In genomic region chrX:17078031-17078730, GRCh38 we compare ENCODE assay signal across 17 cellular contexts.
DNase-seq lines count a peak whose midpoint lies in the region; ATAC-seq and TF ChIP-seq lines count a peak whose summit lies in the region.
"Had no signal": no experiment of that assay in that cellular context is flagged by ENCODE, and none has a peak within 500 bp of the region (broad histone marks: within the 10 kb centered on the region; RNA-seq: fewer than 3 reads in every experiment).

No MANE protein-coding gene starts in this region.

- no peaks in the 10 kb centered on the region for H3K9me3 Mint-ChIP-seq in activated T-helper 1 cell treated with anti-CD3 and anti-CD28 coated beads, Interleukin-12 subunit alpha, Interleukin-12 subunit beta, Interleukin-2, Interleukin-4 antibody, amounts not matched to agents 30 ng/mL and 10 ng/mL and 1 ng/mL, durations not matched to agents 14 hours and 24 hours and 36 hours
- H3K9me3 Mint-ChIP-seq: activated naive CD8-positive, alpha-beta T cell treated with anti-CD3 and anti-CD28 coated beads, Interleukin-2, amount 10 ng/mL, durations not matched to agents 7 days and 5 days; IgD-negative memory B cell had no signal

- H3K4me3 ChIP-seq in right atrium auricular region (no peak overlapping the region), astrocyte of the spinal cord (ENCODE audit: low read depth, low read length) (no peak overlapping the region)

- no peak overlapping the region for H3K27ac ChIP-seq in right atrium auricular region
- H3K27ac ChIP-seq: neutrophil had no signal

- TF ChIP-seq CTCF in right atrium auricular region (IDR thresholded peaks at IDR 0.05) (no peak), astrocyte of the spinal cord (IDR thresholded peaks at IDR 0.05; ENCODE audit: low read depth, low read length) (no peak)

- peaks cover 3% of the 10 kb centered on the region for H3K27me3 Mint-ChIP-seq in activated T-helper 1 cell treated with anti-CD3 and anti-CD28 coated beads, Interleukin-12 subunit alpha, Interleukin-12 subunit beta, Interleukin-2, Interleukin-4 antibody, amounts not matched to agents 30 ng/mL and 10 ng/mL and 1 ng/mL, durations not matched to agents 14 hours and 24 hours and 36 hours (ENCODE audit: insufficient read depth)
- H3K27me3 Mint-ChIP-seq: IgD-negative memory B cell had no signal

- H3K4me3 Mint-ChIP-seq in activated T-helper 1 cell treated with anti-CD3 and anti-CD28 coated beads, Interleukin-12 subunit alpha, Interleukin-12 subunit beta, Interleukin-2, Interleukin-4 antibody, amounts not matched to agents 30 ng/mL and 10 ng/mL and 1 ng/mL, durations not matched to agents 14 hours and 24 hours and 36 hours = no peak overlapping the region
- H3K4me3 Mint-ChIP-seq: activated naive CD8-positive, alpha-beta T cell treated with anti-CD3 and anti-CD28 coated beads, Interleukin-2, amount 10 ng/mL, durations not matched to agents 7 days and 5 days; IgD-negative memory B cell had no signal

- intact Hi-C loops in left ventricle myocardium superior (cut with micrococcal nuclease) (no loop called here), posterior vena cava (cut with DNase I) (no loop called here)
- intact Hi-C loops in activated T-helper 1 cell treated with anti-CD3 and anti-CD28 coated beads, Interleukin-12 subunit alpha, Interleukin-12 subunit beta, Interleukin-2, Interleukin-4 antibody, amounts not matched to agents 30 ng/mL and 10 ng/mL and 1 ng/mL, durations not matched to agents 14 hours and 24 hours and 36 hours (cut with micrococcal nuclease) = no loop called here

- peak; percentile 72 for ATAC-seq in left ventricle myocardium superior
- ATAC-seq in GM21528 (IDR thresholded peaks at IDR 0.05; ENCODE audit: low FRiP score, unreplicated experiment) = no peak

- no peaks in the 10 kb centered on the region for H3K36me3 ChIP-seq in right atrium auricular region

- in situ Hi-C loops in astrocyte of the spinal cord (cut with HindIII; ENCODE audit: low sequenced_read_pairs) = no loop called here

- H3K4me1 Mint-ChIP-seq in activated T-helper 1 cell treated with anti-CD3 and anti-CD28 coated beads, Interleukin-12 subunit alpha, Interleukin-12 subunit beta, Interleukin-2, Interleukin-4 antibody, amounts not matched to agents 30 ng/mL and 10 ng/mL and 1 ng/mL, durations not matched to agents 14 hours and 24 hours and 36 hours (ENCODE audit: low read depth) = no peaks in the 10 kb centered on the region
- H3K4me1 Mint-ChIP-seq: IgD-negative memory B cell had no signal

- no peaks in the 10 kb centered on the region for H3K27me3 ChIP-seq in right atrium auricular region
- H3K27me3 ChIP-seq: neutrophil had no signal

- peaks cover 0 to 4% of the 10 kb centered on the region in 2 donors for H3K4me1 ChIP-seq in right atrium auricular region

- DNase-seq in left ventricle myocardium superior (no peak), right atrium auricular region (ENCODE audit: low spot score) (no peak), astrocyte of the spinal cord (ENCODE audit: low read depth, low spot score) (peak; percentile 48), kidney tubule cell (ENCODE audit: low spot score) (peak; percentile 66), posterior vena cava (ENCODE audit: low spot score) (no peak), Ammon's horn (ENCODE audit: low spot score) (no peak)
- no peak for DNase-seq in activated T-helper 1 cell treated with anti-CD3 and anti-CD28 coated beads, Interleukin-12 subunit alpha, Interleukin-12 subunit beta, Interleukin-2, Interleukin-4 antibody, amounts not matched to agents 30 ng/mL and 10 ng/mL and 1 ng/mL, durations not matched to agents 14 hours and 24 hours and 36 hours (ENCODE audit: low spot score)
- DNase-seq: ACHN; activated naive CD8-positive, alpha-beta T cell treated with anti-CD3 and anti-CD28 coated beads, Interleukin-2, amount 10 ng/mL, durations not matched to agents 7 days and 5 days; GF-D8; kidney; stimulated activated CD4-positive, alpha-beta T cell treated with anti-CD3 and anti-CD28 coated beads, Interleukin-1b, Interleukin-23, amount 100 ng/mL, for 48 hours; stimulated activated naive CD4-positive, alpha-beta T cell treated with Interleukin-2 at 50 U/mL for 16 hours; T-helper 2 cell had no signal

- H3K36me3 Mint-ChIP-seq in activated T-helper 1 cell treated with anti-CD3 and anti-CD28 coated beads, Interleukin-12 subunit alpha, Interleukin-12 subunit beta, Interleukin-2, Interleukin-4 antibody, amounts not matched to agents 30 ng/mL and 10 ng/mL and 1 ng/mL, durations not matched to agents 14 hours and 24 hours and 36 hours (ENCODE audit: low read depth) = no peaks in the 10 kb centered on the region
- H3K36me3 Mint-ChIP-seq: activated naive CD8-positive, alpha-beta T cell treated with anti-CD3 and anti-CD28 coated beads, Interleukin-2, amount 10 ng/mL, durations not matched to agents 7 days and 5 days had no signal

- H3K9me3 ChIP-seq in right atrium auricular region = no peaks in the 10 kb centered on the region
- H3K9me3 ChIP-seq: neutrophil had no signal

- no peak overlapping the region for H3K27ac Mint-ChIP-seq in activated T-helper 1 cell treated with anti-CD3 and anti-CD28 coated beads, Interleukin-12 subunit alpha, Interleukin-12 subunit beta, Interleukin-2, Interleukin-4 antibody, amounts not matched to agents 30 ng/mL and 10 ng/mL and 1 ng/mL, durations not matched to agents 14 hours and 24 hours and 36 hours
- H3K27ac Mint-ChIP-seq: activated naive CD8-positive, alpha-beta T cell treated with anti-CD3 and anti-CD28 coated beads, Interleukin-2, amount 10 ng/mL, durations not matched to agents 7 days and 5 days; IgD-negative memory B cell had no signal

Comparison
In these comparisons a context has a peak if more than half of its experiments do, and no peak if none do; other contexts are left out.
1. DNase-seq: peak in astrocyte of the spinal cord (single experiment) and kidney tubule cell (single experiment); none in left ventricle myocardium superior (single experiment), right atrium auricular region (single experiment), posterior vena cava (single experiment), Ammon's horn (single experiment) and activated T-helper 1 cell treated with anti-CD3 and anti-CD28 coated beads, Interleukin-12 subunit alpha, Interleukin-12 subunit beta, Interleukin-2, Interleukin-4 antibody, amounts not matched to agents 30 ng/mL and 10 ng/mL and 1 ng/mL, durations not matched to agents 14 hours and 24 hours and 36 hours (single experiment).